In the genomic region with DNA sequence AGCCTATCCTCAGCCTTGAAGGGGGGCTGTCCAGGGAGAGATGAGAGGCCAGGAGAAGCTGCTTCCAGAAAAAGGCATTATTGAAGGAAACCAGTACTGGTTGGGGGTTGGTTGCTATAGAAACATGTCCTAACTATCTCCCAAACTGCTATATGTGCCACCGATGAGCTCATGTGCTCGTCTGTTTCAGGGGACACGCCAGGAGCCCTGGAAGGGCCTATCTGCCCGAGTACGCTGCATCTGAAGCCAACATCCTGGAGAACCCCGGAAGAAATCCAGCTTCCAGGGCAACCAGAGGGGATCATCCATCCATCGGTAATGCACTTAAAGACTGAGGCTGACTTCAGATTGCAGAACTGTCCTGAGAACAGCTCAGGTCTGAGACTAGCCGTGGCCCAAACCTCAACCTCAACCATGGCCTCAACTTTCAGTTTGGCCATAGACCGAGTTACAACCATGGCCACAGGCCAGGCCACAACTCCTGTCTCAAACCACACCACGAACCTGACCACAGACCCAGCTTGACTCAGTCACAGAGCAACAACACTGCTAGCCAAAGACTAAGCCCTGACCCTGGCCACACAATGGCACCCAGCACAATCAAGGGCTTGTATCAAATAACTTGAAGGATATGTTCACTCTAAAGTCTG, we compare ENCODE assay signal across 18 cellular contexts. TPM values are rescaled to one million over a fixed set of nuclear protein-coding genes. Genes with fewer than 3 reads are reported as not detected.
DNase-seq lines count a peak whose midpoint lies in the region; ATAC-seq and TF ChIP-seq lines count a peak whose summit lies in the region.
"Had no signal": no experiment of that assay in that cellular context is flagged by ENCODE, and none has a peak within 500 bp of the region (broad histone marks: within the 10 kb centered on the region; RNA-seq: fewer than 3 reads in every experiment).

No MANE protein-coding gene starts in this region.

- no peak for TF ChIP-seq EP300 in esophagus muscularis mucosa (IDR thresholded peaks at IDR 0.05)

- H3K36me3 ChIP-seq in esophagus muscularis mucosa: peaks cover 0 to 4% (median 1%) of the 10 kb centered on the region in 4 donors
- H3K36me3 ChIP-seq in stomach smooth muscle (ENCODE audit: control insufficient read depth in 2 of 2, insufficient read depth in 2 of 2, low read length in 2 of 2): no peaks in the 10 kb centered on the region
- H3K36me3 ChIP-seq in colonic mucosa: no peaks in the 10 kb centered on the region
- H3K36me3 ChIP-seq: tibial nerve had no signal

- H3K9me3 ChIP-seq in esophagus muscularis mucosa (no peaks in the 10 kb centered on the region), stomach smooth muscle (ENCODE audit: control insufficient read depth in 2 of 2, low read length in 2 of 2) (no peaks in the 10 kb centered on the region), colonic mucosa (no peaks in the 10 kb centered on the region)
- H3K9me3 ChIP-seq: tibial nerve had no signal

- H3K27me3 ChIP-seq in esophagus muscularis mucosa: no peaks in the 10 kb centered on the region
- H3K27me3 ChIP-seq in stomach smooth muscle (ENCODE audit: control insufficient read depth in 1 of 2, insufficient read depth in 2 of 2, low read length in 2 of 2): no peaks in the 10 kb centered on the region
- H3K27me3 ChIP-seq in colonic mucosa: no peaks in the 10 kb centered on the region
- H3K27me3 ChIP-seq: tibial nerve had no signal

- ATAC-seq in HG03565 (IDR thresholded peaks at IDR 0.05; ENCODE audit: unreplicated experiment) (no peak), HG03175 (IDR thresholded peaks at IDR 0.05; ENCODE audit: unreplicated experiment) (no peak)
- ATAC-seq: GM23338 had no signal

- WGBS in esophagus muscularis mucosa: 92% methylated on average over 8 of the region's 10 CpGs

- TF ChIP-seq POLR2A in esophagus muscularis mucosa (IDR thresholded peaks at IDR 0.05; ENCODE audit: low read depth): no peak

- intact Hi-C loops in esophagus muscularis mucosa (cut with DNase I): no loop called here
- intact Hi-C loops in colonic mucosa (cut with DNase I): no loop called here

- peak overlapping the region in 3 of 4 donors; percentile 3 to 92 (median 89) for H3K27ac ChIP-seq in esophagus muscularis mucosa (replicated peaks in 1 of 4)
- peak overlapping the region; percentile 37 for H3K27ac ChIP-seq in stomach smooth muscle (ENCODE audit: low read length)
- no peak overlapping the region for H3K27ac ChIP-seq in colonic mucosa
- H3K27ac ChIP-seq: epithelial cell of prostate, tibial nerve had no signal

- peak; percentile 54 for DNase-seq in activated CD4-positive, CD25-positive, alpha-beta regulatory T cell treated with anti-CD3 and anti-CD28 coated beads, Interleukin-2, amount 50 U/mL, for 72 hours
- DNase-seq in activated CD4-positive, CD25-positive, alpha-beta regulatory T cell (lab: John Stamatoyannopoulos, UW): no peak
- DNase-seq in RPMI7951 (ENCODE audit: low read depth) (peak; percentile 78), esophagus muscularis mucosa (ENCODE audit: extremely low spot score) (no peak), colonic mucosa (no peak)
- DNase-seq: 8988T; activated CD4-positive, alpha-beta T cell treated with anti-CD3 and anti-CD28 coated beads, Interleukin-2, amount 50 U/mL, for 48 hours; activated effector memory CD4-positive, alpha-beta T cell treated with anti-CD3 and anti-CD28 coated beads, Interleukin-2, amount 50 U/mL, for 16 hours; central memory CD4-positive, alpha-beta T cell; NCI-H524 treated with DMSO at 0.1 percent for 48 hours; occipital lobe; stimulated activated CD4-positive, alpha-beta T cell treated with anti-CD3 and anti-CD28 coated beads, Interleukin-12 subunit alpha, Interleukin-12 subunit beta, amount 100 ng/mL, for 4 hours had no signal

- H3K9ac ChIP-seq in stomach smooth muscle (ENCODE audit: low read length in 2 of 2) (no peak overlapping the region), colonic mucosa (ENCODE audit: low read depth in 2 of 2, low read length in 2 of 2) (no peak overlapping the region)

- no peak overlapping the region for H3K4me3 ChIP-seq in esophagus muscularis mucosa
- no peak overlapping the region for H3K4me3 ChIP-seq in stomach smooth muscle (ENCODE audit: low read length in 2 of 2)
- no peak overlapping the region for H3K4me3 ChIP-seq in colonic mucosa
- H3K4me3 ChIP-seq: GM23338, tibial nerve had no signal

- H3K4me1 ChIP-seq in esophagus muscularis mucosa (peaks cover 11 to 68% (median 61%) of the 10 kb centered on the region in 4 donors), stomach smooth muscle (ENCODE audit: control insufficient read depth, insufficient read depth, low read length) (peaks cover 65% of the 10 kb centered on the region), colonic mucosa (no peaks in the 10 kb centered on the region)

- no peak for TF ChIP-seq CTCF in esophagus muscularis mucosa (IDR thresholded peaks at IDR 0.05)
- no peak for TF ChIP-seq CTCF in colonic mucosa (IDR thresholded peaks at IDR 0.05)

RNA-seq across cellular contexts. Expression of a gene that starts 10.2 kb away (rescaled TPM):
- total RNA-seq in RPMI7951 (2014; rRNA removed; shearing (Covaris generic)): 0.10 and 0.12 TPM in 2 replicates
- total RNA-seq in esophagus muscularis mucosa: 10 to 100 TPM; 46.5 to 93.2 (median 68.9) TPM
- 10 to 100 TPM; 11.3 to 18.2 TPM for total RNA-seq in colonic mucosa

Comparison
In these comparisons a context has a peak if more than half of its experiments do, and no peak if none do; other contexts are left out.
1. DNase-seq: peak in activated CD4-positive, CD25-positive, alpha-beta regulatory T cell treated with anti-CD3 and anti-CD28 coated beads, Interleukin-2, amount 50 U/mL, for 72 hours (single experiment) and RPMI7951 (single experiment); none in activated CD4-positive, CD25-positive, alpha-beta regulatory T cell (0 of 4), esophagus muscularis mucosa (single experiment) and colonic mucosa (single experiment).
2. RNA of a gene that starts 10.2 kb away (total RNA-seq): 46.5 to 93.2 TPM in esophagus muscularis mucosa and 11.3 to 18.2 TPM in colonic mucosa; 0.10 to 0.12 TPM in RPMI7951; every median in the first group is over 10 times any median in the second.